In the genomic region with DNA sequence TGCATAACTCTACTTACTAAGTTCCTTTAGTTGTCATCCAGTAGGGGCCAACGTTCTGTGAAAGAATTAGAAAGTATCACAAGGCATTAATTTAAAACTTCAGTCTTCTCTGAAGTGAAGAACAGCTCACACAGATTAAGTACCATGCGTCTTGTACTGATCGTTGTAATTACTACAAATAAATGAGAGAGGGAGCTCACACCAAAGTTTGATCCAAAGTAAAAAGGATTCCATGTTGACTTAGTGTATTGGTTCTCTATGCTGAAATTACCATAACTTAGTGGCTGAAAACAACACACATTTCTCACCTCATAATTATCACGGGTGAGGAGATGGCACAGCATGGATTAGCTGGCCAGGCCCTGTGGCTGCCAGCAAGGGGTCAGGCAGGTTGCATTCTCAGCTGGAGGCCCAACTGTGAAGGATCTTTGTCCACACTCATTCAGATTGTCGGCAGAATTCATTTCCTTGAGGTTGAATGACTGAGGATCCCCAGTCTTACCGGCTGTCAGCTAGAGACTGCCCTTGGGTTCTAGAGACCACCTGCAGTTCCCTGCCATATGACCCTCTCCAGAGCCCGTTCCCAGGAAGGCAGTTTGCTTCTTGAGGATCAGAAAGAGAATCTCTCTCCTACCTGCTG, we compare ENCODE assay signal across 11 cellular contexts.
A peak's percentile ranks its signal among the peaks of the same experiment; 100 is the strongest.
DNase-seq lines count a peak whose midpoint lies in the region; ATAC-seq and TF ChIP-seq lines count a peak whose summit lies in the region.
"Had no signal": no experiment of that assay in that cellular context is flagged by ENCODE, and none has a peak within 500 bp of the region (broad histone marks: within the 10 kb centered on the region; RNA-seq: fewer than 3 reads in every experiment).

No MANE protein-coding gene starts in this region.

- H3K27me3 Mint-ChIP-seq in stimulated activated naive B cell treated with anti-CD40 and anti-IgM and Interleukin-4, amounts not matched to agents 10 μg/mL and 1 μg/mL and 100 μg/mL, for 72 hours: peaks cover 0 to 14% of the 10 kb centered on the region in 2 donors

- no peaks in the 10 kb centered on the region for H3K27me3 ChIP-seq in BJ (ENCODE audit: control insufficient read depth, insufficient read depth, low read length)
- H3K27me3 ChIP-seq: cardiac muscle cell had no signal

- H3K36me3 ChIP-seq in BJ (ENCODE audit: control insufficient read depth, insufficient read depth, low read length): no peaks in the 10 kb centered on the region
- H3K36me3 ChIP-seq: cardiac muscle cell had no signal

- DNase-seq in BJ (ENCODE audit: low read depth) (no peak), HPDE6-E6E7 (ENCODE audit: extremely low spot score) (peak; percentile 21), RKO (ENCODE audit: low spot score) (peak; percentile 16), fibroblast of villous mesenchyme (ENCODE audit: low read depth) (peak; percentile 4), iPS-NIHi11 (ENCODE audit: low spot score) (no peak), AG20443 (ENCODE audit: low spot score) (no peak), SHP77 treated with DMSO at 0.1 percent for 48 hours (lab: John Stamatoyannopoulos, UW) (no peak)
- no peak for DNase-seq in stimulated activated naive B cell treated with anti-CD40 and anti-IgM and Interleukin-4, amounts not matched to agents 10 μg/mL and 1 μg/mL and 100 μg/mL, for 72 hours
- DNase-seq: activated T-cell treated with anti-CD3 and anti-CD28 coated beads for 4 hours; CD8-positive, alpha-beta memory T cell had no signal

- H3K4me3 ChIP-seq in BJ (ENCODE audit: low read depth, low read length) (no peak overlapping the region), fibroblast of villous mesenchyme (ENCODE audit: low read depth, low read length) (no peak overlapping the region)
- H3K4me3 ChIP-seq: cardiac muscle cell had no signal

- CTCF ChIA-PET in BJ (lab: Yijun Ruan, JAX): interaction anchor here (0.9 to 2.4 kb wide), 5 partner anchors 676 to 1109 kb away, joined by 3 to 12 read pairs (median 4); no protein-coding TSS in a partner anchor

- H3K27ac Mint-ChIP-seq in stimulated activated naive B cell treated with anti-CD40 and anti-IgM and Interleukin-4, amounts not matched to agents 10 μg/mL and 1 μg/mL and 100 μg/mL, for 72 hours: no peak overlapping the region
- H3K27ac Mint-ChIP-seq: CD8-positive, alpha-beta memory T cell had no signal

- TF ChIP-seq CTCF in BJ (IDR thresholded peaks at IDR 0.05; ENCODE audit: insufficient read depth, low read depth, low read length) (0 out of 2 replicates have a peak, but pooled peaks have one; percentile 12), fibroblast of villous mesenchyme (IDR thresholded peaks at IDR 0.05; ENCODE audit: insufficient read depth, low read depth, low read length) (peak; percentile 12)

- no peak for ATAC-seq in stimulated activated naive B cell treated with anti-CD40 and anti-IgM and Interleukin-4, amounts not matched to agents 10 μg/mL and 1 μg/mL and 100 μg/mL, for 72 hours (replicated peaks)

- no peak overlapping the region for H3K4me3 Mint-ChIP-seq in stimulated activated naive B cell treated with anti-CD40 and anti-IgM and Interleukin-4, amounts not matched to agents 10 μg/mL and 1 μg/mL and 100 μg/mL, for 72 hours
- H3K4me3 Mint-ChIP-seq: CD8-positive, alpha-beta memory T cell had no signal

- POLR2A ChIA-PET in BJ (lab: Charles Lee): no interaction called here

- no peaks in the 10 kb centered on the region for H3K36me3 Mint-ChIP-seq in stimulated activated naive B cell treated with anti-CD40 and anti-IgM and Interleukin-4, amounts not matched to agents 10 μg/mL and 1 μg/mL and 100 μg/mL, for 72 hours
- H3K36me3 Mint-ChIP-seq: CD8-positive, alpha-beta memory T cell had no signal

- no peaks in the 10 kb centered on the region for H3K4me1 Mint-ChIP-seq in stimulated activated naive B cell treated with anti-CD40 and anti-IgM and Interleukin-4, amounts not matched to agents 10 μg/mL and 1 μg/mL and 100 μg/mL, for 72 hours
- H3K4me1 Mint-ChIP-seq: CD8-positive, alpha-beta memory T cell had no signal

- H3K9me3 Mint-ChIP-seq in stimulated activated naive B cell treated with anti-CD40 and anti-IgM and Interleukin-4, amounts not matched to agents 10 μg/mL and 1 μg/mL and 100 μg/mL, for 72 hours: no peaks in the 10 kb centered on the region
- H3K9me3 Mint-ChIP-seq: CD8-positive, alpha-beta memory T cell had no signal

Comparison
In these comparisons a context has a peak if more than half of its experiments do, and no peak if none do; other contexts are left out.
1. DNase-seq: peak in HPDE6-E6E7 (single experiment), RKO (single experiment) and fibroblast of villous mesenchyme (single experiment); none in BJ (single experiment), iPS-NIHi11 (single experiment), stimulated activated naive B cell treated with anti-CD40 and anti-IgM and Interleukin-4, amounts not matched to agents 10 μg/mL and 1 μg/mL and 100 μg/mL, for 72 hours (single experiment), AG20443 (single experiment) and SHP77 treated with DMSO at 0.1 percent for 48 hours (single experiment).